8 cellular contexts compared by ENCODE assay signal in genomic region chr17:58337126-58337599, GRCh38. TPM values are rescaled to one million over a fixed set of nuclear protein-coding genes. Genes with fewer than 3 reads are reported as not detected.
DNase-seq lines count a peak whose midpoint lies in the region; ATAC-seq lines count a peak whose summit lies in the region.

No MANE protein-coding gene starts in this region.

- ATAC-seq in GM18502 (IDR thresholded peaks at IDR 0.05; ENCODE audit: poor library complexity, unreplicated experiment) (no peak), HG02970 (IDR thresholded peaks at IDR 0.05; ENCODE audit: low FRiP score, unreplicated experiment) (no peak)

- H3K4me3 ChIP-seq in Jurkat, Clone E6-1 (ENCODE audit: low read length): peak overlapping the region; percentile 100

- H3K27ac Mint-ChIP-seq in activated CD4-positive, alpha-beta memory T cell treated with anti-CD3 and anti-CD28 coated beads for 36 hours: peak overlapping the region; percentile 98

- peaks cover 74% of the 10 kb centered on the region for H3K36me3 Mint-ChIP-seq in activated CD4-positive, alpha-beta memory T cell treated with anti-CD3 and anti-CD28 coated beads for 36 hours

- no peak for DNase-seq in Jurkat, Clone E6-1 (ENCODE audit: low read depth, low spot score)
- DNase-seq in activated CD4-positive, alpha-beta memory T cell treated with anti-CD3 and anti-CD28 coated beads for 36 hours: peak; percentile 68
- DNase-seq in islet precursor cell (peak; percentile 73), NCI-H69 (lab: John Stamatoyannopoulos, UW) (no peak), AG08396 (ENCODE audit: low spot score) (no peak)
- DNase-seq in stimulated activated naive CD4-positive, alpha-beta T cell treated with Interleukin-2 at 50 U/mL for 16 hours (lab: John Stamatoyannopoulos, UW): peak; percentile 29

- POLR2A ChIA-PET in activated CD4-positive, alpha-beta memory T cell treated with anti-CD3 and anti-CD28 coated beads for 36 hours (lab: Charles Lee): interaction anchor here (0.8 to 18.5 kb wide), 10 partner anchors 2 to 1491 kb away, joined by 3 to 1114 read pairs (median 17); partner anchors contain the start of genes MTMR4, RNF43, SUPT4H1 and TSPOAP1

- CTCF ChIA-PET in activated CD4-positive, alpha-beta memory T cell treated with anti-CD3 and anti-CD28 coated beads for 36 hours (lab: Charles Lee): interaction anchor here (0.7 to 7.2 kb wide), 9 partner anchors 9 to 80 kb away, joined by 3 to 51 read pairs (median 8); partner anchors contain the start of genes RNF43 and SUPT4H1

- intact Hi-C loops in activated CD4-positive, alpha-beta memory T cell treated with anti-CD3 and anti-CD28 coated beads for 36 hours (cut with micrococcal nuclease): loop anchor here (5.0 to 10.0 kb wide), 4 partner anchors 180 to 1505 kb away; partner anchors contain the start of gene TRIM37

- peak overlapping the region; percentile 92 for H3K4me3 Mint-ChIP-seq in activated CD4-positive, alpha-beta memory T cell treated with anti-CD3 and anti-CD28 coated beads for 36 hours

- H3K9me3 Mint-ChIP-seq in activated CD4-positive, alpha-beta memory T cell treated with anti-CD3 and anti-CD28 coated beads for 36 hours: peaks cover 2% of the 10 kb centered on the region

- peaks cover 2% of the 10 kb centered on the region for H3K27me3 Mint-ChIP-seq in activated CD4-positive, alpha-beta memory T cell treated with anti-CD3 and anti-CD28 coated beads for 36 hours

- peaks cover 23% of the 10 kb centered on the region for H3K4me1 Mint-ChIP-seq in activated CD4-positive, alpha-beta memory T cell treated with anti-CD3 and anti-CD28 coated beads for 36 hours (ENCODE audit: low read depth)

RNA-seq across cellular contexts. Expression of gene TSPOAP1, which starts 8.6 kb away (rescaled TPM):
- 13.8 TPM for polyA plus RNA-seq in Jurkat, Clone E6-1 (2012; ENCODE audit: insufficient read depth, insufficient read length)
- 10 to 100 TPM; 21.6 to 22.7 TPM for total RNA-seq in activated CD4-positive, alpha-beta memory T cell treated with anti-CD3 and anti-CD28 coated beads for 36 hours

RNA-seq across cellular contexts. Expression of gene SUPT4H1, which starts 14.8 kb away (rescaled TPM):
- polyA plus RNA-seq in Jurkat, Clone E6-1 (2012; ENCODE audit: insufficient read depth, insufficient read length): 211 TPM
- total RNA-seq in activated CD4-positive, alpha-beta memory T cell treated with anti-CD3 and anti-CD28 coated beads for 36 hours: 100 to 1,000 TPM; 113 to 114 TPM

RNA-seq across cellular contexts. Expression of gene MPO, which starts 56.4 kb away (rescaled TPM):
- not detected for polyA plus RNA-seq in Jurkat, Clone E6-1 (2012; ENCODE audit: insufficient read depth, insufficient read length)
- under 1 TPM; 0.17 to 0.22 TPM for total RNA-seq in activated CD4-positive, alpha-beta memory T cell treated with anti-CD3 and anti-CD28 coated beads for 36 hours

Comparison
In these comparisons a context has a peak if more than half of its experiments do, and no peak if none do; other contexts are left out.
1. DNase-seq: peak in activated CD4-positive, alpha-beta memory T cell treated with anti-CD3 and anti-CD28 coated beads for 36 hours (single experiment), islet precursor cell (single experiment) and stimulated activated naive CD4-positive, alpha-beta T cell treated with Interleukin-2 at 50 U/mL for 16 hours (single experiment); none in Jurkat, Clone E6-1 (single experiment), NCI-H69 (single experiment) and AG08396 (single experiment).